19 cellular contexts compared by ENCODE assay signal in genomic region chr14:84749191-84749945, GRCh38.
DNase-seq lines count a peak whose midpoint lies in the region; ATAC-seq and TF ChIP-seq lines count a peak whose summit lies in the region.
"Had no signal": no experiment of that assay in that cellular context is flagged by ENCODE, and none has a peak within 500 bp of the region (broad histone marks: within the 10 kb centered on the region; RNA-seq: fewer than 3 reads in every experiment).

No MANE protein-coding gene starts in this region.

- no peak overlapping the region for H2AK9ac ChIP-seq in IMR-90 (replicated peaks; ENCODE audit: low read depth, low read length, poor library complexity)

- no peak overlapping the region for H4K5ac ChIP-seq in IMR-90 (ENCODE audit: low read depth, low read length)

- H3K27ac Mint-ChIP-seq in chondrocyte (ENCODE audit: unreplicated experiment): peak overlapping the region; percentile 83
- H3K27ac Mint-ChIP-seq in activated T-cell treated with anti-CD3 and anti-CD28 coated beads, Interleukin-2, amount 50 U/mL, for 24 hours: no peak overlapping the region
- no peak overlapping the region for H3K27ac Mint-ChIP-seq in neural progenitor cell
- H3K27ac Mint-ChIP-seq: IgD-negative memory B cell had no signal

- no peaks in the 10 kb centered on the region for H3K79me2 ChIP-seq in neural progenitor cell (ENCODE audit: low read depth)

- no peak for TF ChIP-seq POLR2A in IMR-90 (IDR thresholded peaks at IDR 0.05; ENCODE audit: low read depth, low read length)

- no peak overlapping the region for H3K4ac ChIP-seq in IMR-90 (ENCODE audit: low read depth, low read length)

- intact Hi-C loops in IMR-90 (cut with micrococcal nuclease): no loop called here

- no TSS peak for BruUV-seq in IMR-90 (replicated peaks; lab: Mats Ljungman, UMichigan)

- peak overlapping the region; percentile 45; the same call in 1 of the 2 replicates for H2BK20ac ChIP-seq in IMR-90 (ENCODE audit: low read depth, low read length)

- CTCF ChIA-PET in IMR-90 (lab: Yijun Ruan, JAX): no interaction called here

- H3K27me3 ChIP-seq in IMR-90 (ENCODE audit: control insufficient read depth, insufficient read depth, low read length) (no peaks in the 10 kb centered on the region), neural progenitor cell (no peaks in the 10 kb centered on the region)

- peaks cover 20% of the 10 kb centered on the region for H3K9me3 Mint-ChIP-seq in chondrocyte (ENCODE audit: low read depth)
- peaks cover 16% of the 10 kb centered on the region for H3K9me3 Mint-ChIP-seq in activated T-cell treated with anti-CD3 and anti-CD28 coated beads, Interleukin-2, amount 50 U/mL, for 24 hours
- H3K9me3 Mint-ChIP-seq in neural progenitor cell: peaks cover 2% of the 10 kb centered on the region

- H3K27me3 Mint-ChIP-seq in chondrocyte (ENCODE audit: low read depth) (no peaks in the 10 kb centered on the region), neural progenitor cell (ENCODE audit: insufficient read depth, low read depth) (peaks cover 6% of the 10 kb centered on the region)
- no peaks in the 10 kb centered on the region for H3K27me3 Mint-ChIP-seq in activated T-cell treated with anti-CD3 and anti-CD28 coated beads, Interleukin-2, amount 50 U/mL, for 24 hours
- H3K27me3 Mint-ChIP-seq: CD4-positive, CD25-positive, alpha-beta regulatory T cell; IgD-negative memory B cell had no signal

- H3K4me1 ChIP-seq in IMR-90 (ENCODE audit: control insufficient read depth, insufficient read depth, low read length) (peaks cover 5% of the 10 kb centered on the region; the same call in 1 of the 2 replicates), neural progenitor cell (peaks cover 12% of the 10 kb centered on the region)

- peaks cover 53% of the 10 kb centered on the region for H3K4me1 Mint-ChIP-seq in chondrocyte (ENCODE audit: low read depth)
- no peaks in the 10 kb centered on the region for H3K4me1 Mint-ChIP-seq in activated T-cell treated with anti-CD3 and anti-CD28 coated beads, Interleukin-2, amount 50 U/mL, for 24 hours (ENCODE audit: low read depth)
- peaks cover 15% of the 10 kb centered on the region for H3K4me1 Mint-ChIP-seq in neural progenitor cell
- H3K4me1 Mint-ChIP-seq: CD4-positive, CD25-positive, alpha-beta regulatory T cell; IgD-negative memory B cell had no signal

- no peak for DNase-seq in IMR-90
- DNase-seq in chondrocyte (ENCODE audit: low spot score): no peak
- DNase-seq in iris pigment epithelial cell (ENCODE audit: low read depth): peak; percentile 31
- DNase-seq in renal cortical epithelial cell (ENCODE audit: low read depth): peak; percentile 61
- DNase-seq in activated T-cell treated with anti-CD3 and anti-CD28 coated beads, Interleukin-2, amount 50 U/mL, for 24 hours: no peak
- DNase-seq in NCI-H2171 (lab: John Stamatoyannopoulos, UW): no peak
- DNase-seq in neural progenitor cell (ENCODE audit: low spot score): no peak
- DNase-seq: CD4-positive, CD25-positive, alpha-beta regulatory T cell; COR-L47; DND-41; NCI-H1105; NCI-H2081; NCI-H2171 treated with DMSO at 0.1 percent for 48 hours; NCI-H446; NCI-H526 treated with DMSO at 0.1 percent for 48 hours; SHP77 had no signal

- H3K4me3 Mint-ChIP-seq in chondrocyte (ENCODE audit: unreplicated experiment) (no peak overlapping the region), neural progenitor cell (no peak overlapping the region)
- no peak overlapping the region for H3K4me3 Mint-ChIP-seq in activated T-cell treated with anti-CD3 and anti-CD28 coated beads, Interleukin-2, amount 50 U/mL, for 24 hours
- H3K4me3 Mint-ChIP-seq: CD4-positive, CD25-positive, alpha-beta regulatory T cell; IgD-negative memory B cell had no signal

- POLR2A ChIA-PET in IMR-90 (lab: Charles Lee; ENCODE audit: unreplicated experiment): no interaction called here

- no peak overlapping the region for H4K91ac ChIP-seq in IMR-90 (ENCODE audit: insufficient read depth, low read depth, low read length)

- H3K36me3 Mint-ChIP-seq in chondrocyte (ENCODE audit: low read depth): peaks cover 6% of the 10 kb centered on the region
- H3K36me3 Mint-ChIP-seq in activated T-cell treated with anti-CD3 and anti-CD28 coated beads, Interleukin-2, amount 50 U/mL, for 24 hours (ENCODE audit: low read depth): no peaks in the 10 kb centered on the region
- no peaks in the 10 kb centered on the region for H3K36me3 Mint-ChIP-seq in neural progenitor cell
- H3K36me3 Mint-ChIP-seq: CD4-positive, CD25-positive, alpha-beta regulatory T cell; IgD-negative memory B cell had no signal

- dilution Hi-C loops in IMR-90 (cut with HindIII; ENCODE audit: low sequenced_read_pairs, unreplicated experiment): no loop called here

- no peak overlapping the region for H2BK15ac ChIP-seq in IMR-90 (ENCODE audit: low read depth, low read length)

- no peak overlapping the region for H3K18ac ChIP-seq in IMR-90 (ENCODE audit: low read depth, low read length)

- ATAC-seq in IMR-90 (ENCODE audit: low read depth) (no peak), HG03432 (IDR thresholded peaks at IDR 0.05; ENCODE audit: unreplicated experiment) (no peak)

- no peak overlapping the region for H3K4me2 ChIP-seq in IMR-90 (ENCODE audit: low read depth, low read length)
- H3K4me2 ChIP-seq in neural progenitor cell: no peak overlapping the region

- H3K9me1 ChIP-seq in IMR-90 (ENCODE audit: insufficient read depth, low read length): no peaks in the 10 kb centered on the region

- no peaks in the 10 kb centered on the region for H3K79me1 ChIP-seq in IMR-90 (ENCODE audit: low read depth in 1 of 2, low read length in 2 of 2)

- H2AFZ ChIP-seq in IMR-90 (replicated peaks; ENCODE audit: low read length, poor library complexity) (no peak overlapping the region), neural progenitor cell (replicated peaks) (no peak overlapping the region)

- H3K9me3 ChIP-seq in IMR-90 (ENCODE audit: control insufficient read depth, insufficient read depth, low read length) (no peaks in the 10 kb centered on the region), neural progenitor cell (ENCODE audit: low read depth) (no peaks in the 10 kb centered on the region)
- H3K9me3 ChIP-seq: HAP-1 had no signal

- H2AK5ac ChIP-seq in IMR-90 (ENCODE audit: low read depth, low read length): no peak overlapping the region

- no peak overlapping the region for H3K4me3 ChIP-seq in IMR-90 (ENCODE audit: insufficient read depth, low read depth, low read length)
- no peak overlapping the region for H3K4me3 ChIP-seq in neural progenitor cell
- H3K4me3 ChIP-seq: HAP-1 had no signal

- H3F3A ChIP-seq in neural progenitor cell (ENCODE audit: low read depth): no peaks in the 10 kb centered on the region

- no peak overlapping the region for H3K14ac ChIP-seq in IMR-90 (replicated peaks; ENCODE audit: low read depth, low read length)

- no peak overlapping the region for H3K27ac ChIP-seq in IMR-90 (ENCODE audit: insufficient read depth, low read length)
- no peak overlapping the region for H3K27ac ChIP-seq in neural progenitor cell

- no peak overlapping the region; the same call in 1 of the 2 replicates for H2BK120ac ChIP-seq in IMR-90 (ENCODE audit: low read depth, low read length)

- H4K8ac ChIP-seq in IMR-90 (ENCODE audit: low read depth in 2 of 2, low read length in 2 of 2): no peak overlapping the region

- no peaks in the 10 kb centered on the region for H4K20me1 ChIP-seq in IMR-90 (ENCODE audit: insufficient read depth, low read length)
- H4K20me1 ChIP-seq in neural progenitor cell (ENCODE audit: low read depth): no peaks in the 10 kb centered on the region

- no peaks in the 10 kb centered on the region for H3K36me3 ChIP-seq in IMR-90 (ENCODE audit: control insufficient read depth, insufficient read depth, low read length)
- H3K36me3 ChIP-seq in neural progenitor cell: no peaks in the 10 kb centered on the region
- H3K36me3 ChIP-seq: HAP-1 had no signal

- H3K23ac ChIP-seq in IMR-90 (ENCODE audit: low read depth, low read length): no peak overlapping the region

- no peak overlapping the region for H3K9ac ChIP-seq in IMR-90 (ENCODE audit: low read depth, low read length)
- H3K9ac ChIP-seq in neural progenitor cell: no peak overlapping the region

- no CpG with 5 or more reads among the region's 6 CpGs for WGBS in IMR-90 (ENCODE audit: extremely low coverage in 2 of 2, insufficient read length in 1 of 2), 2 experiments

- no peak overlapping the region for H3K56ac ChIP-seq in IMR-90 (ENCODE audit: extremely low read depth, insufficient read depth, low read length)

- no peak for TF ChIP-seq RAD21 in IMR-90 (IDR thresholded peaks at IDR 0.05; ENCODE audit: low read length)

- TF ChIP-seq CTCF in IMR-90 (conservative IDR thresholded peaks at IDR 0.05; ENCODE audit: low read depth, low read length) (no peak), chondrocyte (IDR thresholded peaks at IDR 0.05) (no peak), neural progenitor cell (IDR thresholded peaks at IDR 0.05) (no peak)

- no peak overlapping the region for H2BK5ac ChIP-seq in IMR-90 (ENCODE audit: low read depth, low read length, poor library complexity, severe bottlenecking)

- in situ Hi-C loops in IMR-90 (cut with MboI; ENCODE audit: low sequenced_read_pairs): no loop called here

TF ChIP-seq in IMR-90, 13 proteins besides CTCF, POLR2A, EP300 and RAD21 (continues in another document):
- TF ChIP-seq SMC3 (IDR thresholded peaks at IDR 0.05; ENCODE audit: low read depth, low read length) (no peak), BHLHE40 (IDR thresholded peaks at IDR 0.05; ENCODE audit: low read depth, low read length) (no peak), CEBPB (IDR thresholded peaks at IDR 0.05; ENCODE audit: low read depth, low read length) (no peak), FOS (IDR thresholded peaks at IDR 0.05; ENCODE audit: low read depth, low read length) (no peak), RCOR1 (IDR thresholded peaks at IDR 0.05; ENCODE audit: insufficient replicate concordance, low read length) (no peak), MXI1 (IDR thresholded peaks at IDR 0.05; ENCODE audit: borderline replicate concordance, low read depth, low read length) (no peak), CHD1 (IDR thresholded peaks at IDR 0.05; ENCODE audit: low read depth, low read length) (no peak)
- TF ChIP-seq, protein P1, sequence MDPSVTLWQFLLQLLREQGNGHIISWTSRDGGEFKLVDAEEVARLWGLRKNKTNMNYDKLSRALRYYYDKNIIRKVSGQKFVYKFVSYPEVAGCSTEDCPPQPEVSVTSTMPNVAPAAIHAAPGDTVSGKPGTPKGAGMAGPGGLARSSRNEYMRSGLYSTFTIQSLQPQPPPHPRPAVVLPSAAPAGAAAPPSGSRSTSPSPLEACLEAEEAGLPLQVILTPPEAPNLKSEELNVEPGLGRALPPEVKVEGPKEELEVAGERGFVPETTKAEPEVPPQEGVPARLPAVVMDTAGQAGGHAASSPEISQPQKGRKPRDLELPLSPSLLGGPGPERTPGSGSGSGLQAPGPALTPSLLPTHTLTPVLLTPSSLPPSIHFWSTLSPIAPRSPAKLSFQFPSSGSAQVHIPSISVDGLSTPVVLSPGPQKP (IDR thresholded peaks at IDR 0.05; ENCODE audit: borderline replicate concordance, low read depth, low read length): no peak

Comparison
In these comparisons a context has a peak if more than half of its experiments do, and no peak if none do; other contexts are left out.
1. DNase-seq: peak in iris pigment epithelial cell (single experiment) and renal cortical epithelial cell (single experiment); none in IMR-90 (single experiment), chondrocyte (single experiment), activated T-cell treated with anti-CD3 and anti-CD28 coated beads, Interleukin-2, amount 50 U/mL, for 24 hours (single experiment), NCI-H2171 (single experiment) and neural progenitor cell (single experiment).